ENCODE assay signal across 3 cellular contexts in the genomic region with DNA sequence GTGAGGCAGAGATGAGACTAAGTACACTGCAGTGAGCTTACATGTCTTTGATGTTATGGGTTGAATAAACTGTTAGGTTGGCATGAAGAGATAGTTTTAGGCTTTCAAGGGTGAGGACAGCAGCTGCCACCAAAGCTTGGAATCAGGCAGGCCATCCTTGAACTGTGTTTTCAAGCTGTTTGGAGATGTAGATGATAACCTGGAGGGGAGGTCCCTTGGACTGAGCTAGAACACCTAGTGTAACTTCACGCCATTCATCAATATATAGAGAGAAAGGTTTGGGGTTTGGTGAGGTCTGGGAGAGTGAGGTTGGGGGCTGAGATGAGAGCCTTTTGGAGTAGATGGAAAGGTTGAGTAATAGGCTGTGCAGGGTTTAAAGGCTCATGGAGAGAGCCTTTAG.
"Had no signal": no experiment of that assay in that cellular context is flagged by ENCODE, and none has a peak within 500 bp of the region (broad histone marks: within the 10 kb centered on the region; RNA-seq: fewer than 3 reads in every experiment).

No MANE protein-coding gene starts in this region.

- H3K4me3 ChIP-seq: GM12878 had no signal

- DNase-seq: GDM1, GF-D8 had no signal
